1 cellular context compared by ENCODE assay signal in the genomic region with DNA sequence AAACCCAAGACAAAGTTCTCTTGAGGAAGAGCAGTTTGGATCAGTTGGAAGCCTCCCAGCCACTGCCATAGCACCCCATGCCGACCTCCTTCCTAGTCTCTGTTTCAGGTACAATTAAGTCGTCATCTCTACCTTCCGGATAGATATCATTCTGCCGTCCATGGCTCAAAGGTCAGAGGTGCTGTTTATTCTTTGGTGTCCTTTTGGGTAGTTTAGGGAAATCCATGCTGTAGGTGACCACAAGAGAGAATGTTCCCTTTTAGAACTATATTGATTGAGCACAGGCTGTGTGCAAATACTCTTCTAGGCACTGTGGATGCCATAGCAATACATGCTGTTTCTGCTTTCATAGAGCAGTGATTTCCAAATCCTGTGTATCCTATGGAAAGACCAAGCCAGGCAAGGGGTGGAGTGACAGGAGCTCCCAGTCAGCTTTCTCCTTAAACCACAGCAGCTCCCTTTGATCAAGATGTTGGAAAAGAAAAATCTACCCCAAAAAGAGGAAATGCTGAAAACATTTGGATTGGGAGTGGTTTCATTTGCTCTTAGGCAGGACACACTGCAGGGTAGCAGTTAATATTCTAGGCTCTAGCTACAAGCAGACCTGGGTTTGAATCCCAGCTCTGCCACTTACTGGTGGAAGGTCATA.
TF ChIP-seq lines count a peak whose summit lies in the region.

No MANE protein-coding gene starts in this region.

TF ChIP-seq in HepG2, 621 proteins besides CTCF, POLR2A, EP300 and RAD21 (continued from another document):
- TF ChIP-seq, protein P1, sequence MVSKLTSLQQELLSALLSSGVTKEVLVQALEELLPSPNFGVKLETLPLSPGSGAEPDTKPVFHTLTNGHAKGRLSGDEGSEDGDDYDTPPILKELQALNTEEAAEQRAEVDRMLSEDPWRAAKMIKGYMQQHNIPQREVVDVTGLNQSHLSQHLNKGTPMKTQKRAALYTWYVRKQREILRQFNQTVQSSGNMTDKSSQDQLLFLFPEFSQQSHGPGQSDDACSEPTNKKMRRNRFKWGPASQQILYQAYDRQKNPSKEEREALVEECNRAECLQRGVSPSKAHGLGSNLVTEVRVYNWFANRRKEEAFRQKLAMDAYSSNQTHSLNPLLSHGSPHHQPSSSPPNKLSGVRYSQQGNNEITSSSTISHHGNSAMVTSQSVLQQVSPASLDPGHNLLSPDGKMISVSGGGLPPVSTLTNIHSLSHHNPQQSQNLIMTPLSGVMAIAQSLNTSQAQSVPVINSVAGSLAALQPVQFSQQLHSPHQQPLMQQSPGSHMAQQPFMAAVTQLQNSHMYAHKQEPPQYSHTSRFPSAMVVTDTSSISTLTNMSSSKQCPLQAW (CRISPR knock-in tag; IDR thresholded peaks at IDR 0.05) = no peak
- TF ChIP-seq FOXA1 (IDR thresholded peaks at IDR 0.05) (peak; percentile 25; the same call in 1 of the 2 replicates), FOXA1 (CRISPR knock-in tag; IDR thresholded peaks at IDR 0.05) (no peak), POLR2AphosphoS2 (IDR thresholded peaks at IDR 0.05; ENCODE audit: low read depth, low read length) (no peak), FOXK1 (CRISPR knock-in tag; IDR thresholded peaks at IDR 0.05; ENCODE audit: borderline replicate concordance, low read depth) (no peak), ZMYM3 (CRISPR knock-in tag; IDR thresholded peaks at IDR 0.05) (peak; percentile 41; the same call in 1 of the 2 replicates), HMG20A (CRISPR knock-in tag; IDR thresholded peaks at IDR 0.05; ENCODE audit: borderline replicate concordance) (peak; percentile 35; the same call in 1 of the 2 replicates), HDAC1 (CRISPR knock-in tag; IDR thresholded peaks at IDR 0.05) (0 out of 2 replicates have a peak, but pooled peaks have one; percentile 37), ZNF607 (CRISPR knock-in tag; IDR thresholded peaks at IDR 0.05; ENCODE audit: borderline replicate concordance) (no peak), ZNF737 (CRISPR knock-in tag; IDR thresholded peaks at IDR 0.05; ENCODE audit: borderline replicate concordance) (no peak), MAFK (conservative IDR thresholded peaks at IDR 0.05 in 1 of 2, IDR thresholded peaks at IDR 0.05 in 1 of 2; ENCODE audit: low read length in 2 of 2) (no peak), ZMYM4 (CRISPR knock-in tag; IDR thresholded peaks at IDR 0.05) (peak; percentile 51; the same call in 1 of the 2 replicates), ATF1 (CRISPR knock-in tag; IDR thresholded peaks at IDR 0.05) (0 out of 2 replicates have a peak, but pooled peaks have one; percentile 22), NR2C2 (CRISPR knock-in tag; IDR thresholded peaks at IDR 0.05; ENCODE audit: borderline replicate concordance) (0 out of 2 replicates have a peak, but pooled peaks have one; percentile 23), NR2F1 (CRISPR knock-in tag; IDR thresholded peaks at IDR 0.05) (peak in 1 of 2 experiments; percentile 88; a peak in 2 of 4 replicates), BCL6 (CRISPR knock-in tag; IDR thresholded peaks at IDR 0.05) (peak; percentile 75), TMF1 (CRISPR knock-in tag; IDR thresholded peaks at IDR 0.05; ENCODE audit: low read depth) (no peak), ZNF414 (CRISPR knock-in tag; IDR thresholded peaks at IDR 0.05) (no peak), ZNF713 (CRISPR knock-in tag; IDR thresholded peaks at IDR 0.05) (no peak), PHF21A (CRISPR knock-in tag; IDR thresholded peaks at IDR 0.05) (peak; percentile 51; the same call in 1 of the 2 replicates), PAXIP1 (CRISPR knock-in tag; conservative IDR thresholded peaks at IDR 0.05) (peak; percentile 69), CREB1 (IDR thresholded peaks at IDR 0.05) (no peak), CREB1 (CRISPR knock-in tag; IDR thresholded peaks at IDR 0.05) (peak; percentile 56), RFX1 (IDR thresholded peaks at IDR 0.05) (peak; percentile 24; the same call in 1 of the 2 replicates), DPF2 (CRISPR knock-in tag; IDR thresholded peaks at IDR 0.05; ENCODE audit: borderline replicate concordance, low read depth) (no peak), XRCC5 (optimal IDR thresholded peaks at IDR 0.05; ENCODE audit: low read length) (no peak), ZNF382 (CRISPR knock-in tag; IDR thresholded peaks at IDR 0.05; ENCODE audit: borderline replicate concordance) (no peak)
- TF ChIP-seq, protein P2, sequence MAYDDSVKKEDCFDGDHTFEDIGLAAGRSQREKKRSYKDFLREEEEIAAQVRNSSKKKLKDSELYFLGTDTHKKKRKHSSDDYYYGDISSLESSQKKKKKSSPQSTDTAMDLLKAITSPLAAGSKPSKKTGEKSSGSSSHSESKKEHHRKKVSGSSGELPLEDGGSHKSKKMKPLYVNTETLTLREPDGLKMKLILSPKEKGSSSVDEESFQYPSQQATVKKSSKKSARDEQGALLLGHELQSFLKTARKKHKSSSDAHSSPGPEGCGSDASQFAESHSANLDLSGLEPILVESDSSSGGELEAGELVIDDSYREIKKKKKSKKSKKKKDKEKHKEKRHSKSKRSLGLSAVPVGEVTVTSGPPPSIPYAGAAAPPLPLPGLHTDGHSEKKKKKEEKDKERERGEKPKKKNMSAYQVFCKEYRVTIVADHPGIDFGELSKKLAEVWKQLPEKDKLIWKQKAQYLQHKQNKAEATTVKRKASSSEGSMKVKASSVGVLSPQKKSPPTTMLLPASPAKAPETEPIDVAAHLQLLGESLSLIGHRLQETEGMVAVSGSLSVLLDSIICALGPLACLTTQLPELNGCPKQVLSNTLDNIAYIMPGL (CRISPR knock-in tag; IDR thresholded peaks at IDR 0.05; ENCODE audit: borderline replicate concordance in 1 of 2, low read depth in 1 of 2) = no peak
